Comparison of ENCODE assay signal across 37 cellular contexts in the genomic region with DNA sequence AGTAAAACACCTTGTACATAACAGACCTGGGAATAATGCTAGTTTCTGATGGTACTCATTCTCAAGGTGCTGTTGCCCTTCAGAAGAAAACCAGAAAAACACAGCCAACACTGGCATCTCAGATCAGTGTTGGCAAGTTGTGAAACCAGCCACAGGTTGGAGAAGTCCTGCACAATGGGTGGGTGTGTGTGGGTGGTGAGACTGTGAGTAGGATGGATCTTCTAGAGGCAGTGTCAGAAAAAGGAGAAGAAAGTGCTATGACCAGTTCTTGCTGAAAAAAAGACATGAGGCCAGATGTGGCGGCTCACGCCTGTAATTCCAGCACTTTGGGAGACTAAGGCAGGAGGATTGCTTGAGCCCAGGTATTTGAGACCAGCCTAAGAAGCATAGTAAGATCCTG. TPM values are rescaled to one million over a fixed set of nuclear protein-coding genes. Genes with fewer than 3 reads are reported as not detected.
"Had no signal": no experiment of that assay in that cellular context is flagged by ENCODE, and none has a peak within 500 bp of the region (broad histone marks: within the 10 kb centered on the region; RNA-seq: fewer than 3 reads in every experiment).

No MANE protein-coding gene starts in this region.

- DNase-seq: activated CD4-positive, alpha-beta T cell treated with anti-CD3 and anti-CD28 coated beads for 4 hours; activated CD4-positive, alpha-beta T cell treated with anti-CD3 and anti-CD28 coated beads, Interleukin-2, amount 50 U/mL, for 48 hours; activated CD4-positive, CD25-positive, alpha-beta regulatory T cell; activated effector memory CD4-positive, alpha-beta T cell treated with anti-CD3 and anti-CD28 coated beads, Interleukin-2, amount 50 U/mL, for 16 hours; activated naive CD4-positive, alpha-beta T cell treated with anti-CD3 and anti-CD28 coated beads for 36 hours; activated naive CD8-positive, alpha-beta T cell treated with anti-CD3 and anti-CD28 coated beads for 36 hours; activated T-cell treated with anti-CD3 and anti-CD28 coated beads, Interleukin-2, amount 50 U/mL, for 48 hours; cerebellar nuclear complex; effector memory CD8-positive, alpha-beta T cell; erythroblast; gastrocnemius medialis; glutamatergic neuron; islet precursor cell; left ventricle myocardium inferior; naive B cell; nephron progenitor cell; ovary; retina; sigmoid colon; small intestine; stimulated activated CD4-positive, alpha-beta T cell treated with anti-CD3 and anti-CD28 coated beads, Interleukin-4, amount 100 ng/mL, for 24 hours; substantia nigra had no signal

- H3K27ac ChIP-seq: ascending aorta, cardiac muscle cell, coronary artery, gastrocnemius medialis, hepatocyte, left ventricle myocardium inferior, ovary, prostate gland, vagina had no signal

- H3K27ac Mint-ChIP-seq: activated naive CD4-positive, alpha-beta T cell treated with anti-CD3 and anti-CD28 coated beads for 36 hours; activated naive CD8-positive, alpha-beta T cell treated with anti-CD3 and anti-CD28 coated beads for 36 hours; effector memory CD8-positive, alpha-beta T cell; stimulated activated effector memory CD8-positive, alpha-beta T cell treated with anti-CD3 and anti-CD28 coated beads, Interleukin-12 subunit alpha, Interleukin-12 subunit beta, amount 100 ng/mL, for 72 hours; stimulated activated naive CD8-positive, alpha-beta T cell treated with anti-CD3 and anti-CD28 coated beads, Interleukin-15, Interleukin-2, amounts not matched to agents 100 ng/mL and 50 ng/mL, for 24 hours; T-helper 2 cell treated with Interferon-gamma antibody and Interleukin-4, amounts not matched to agents 5 μg/mL and 100 μg/mL, for 36 hours; type B pancreatic cell had no signal

- ATAC-seq: effector memory CD8-positive, alpha-beta T cell; gastrocnemius medialis had no signal

- H3K4me3 ChIP-seq: ascending aorta, cardiac muscle cell, coronary artery, gastrocnemius medialis, hepatocyte, left ventricle myocardium inferior, ovary, prostate gland, sigmoid colon, vagina had no signal

- H3K27me3 ChIP-seq: ascending aorta, cardiac muscle cell, gastrocnemius medialis, hepatocyte, ovary, sigmoid colon, vagina had no signal

- H3K9me3 ChIP-seq: ascending aorta, gastrocnemius medialis, ovary, prostate gland, sigmoid colon, vagina had no signal

- H3K4me3 Mint-ChIP-seq: activated naive CD4-positive, alpha-beta T cell treated with anti-CD3 and anti-CD28 coated beads for 36 hours; activated naive CD8-positive, alpha-beta T cell treated with anti-CD3 and anti-CD28 coated beads for 36 hours; effector memory CD8-positive, alpha-beta T cell; naive B cell; nephron progenitor cell; stimulated activated effector memory CD8-positive, alpha-beta T cell treated with anti-CD3 and anti-CD28 coated beads, Interleukin-12 subunit alpha, Interleukin-12 subunit beta, amount 100 ng/mL, for 72 hours; stimulated activated naive CD8-positive, alpha-beta T cell treated with anti-CD3 and anti-CD28 coated beads, Interleukin-15, Interleukin-2, amounts not matched to agents 100 ng/mL and 50 ng/mL, for 24 hours; T-helper 2 cell treated with Interferon-gamma antibody and Interleukin-4, amounts not matched to agents 5 μg/mL and 100 μg/mL, for 36 hours; type B pancreatic cell had no signal

- H3K9me3 Mint-ChIP-seq: effector memory CD8-positive, alpha-beta T cell; stimulated activated effector memory CD8-positive, alpha-beta T cell treated with anti-CD3 and anti-CD28 coated beads, Interleukin-12 subunit alpha, Interleukin-12 subunit beta, amount 100 ng/mL, for 72 hours; T-helper 2 cell treated with Interferon-gamma antibody and Interleukin-4, amounts not matched to agents 5 μg/mL and 100 μg/mL, for 36 hours had no signal

- H3K36me3 ChIP-seq: ascending aorta, cardiac muscle cell, gastrocnemius medialis, left ventricle myocardium inferior, ovary, prostate gland, sigmoid colon, vagina had no signal

- H3K4me1 ChIP-seq: ascending aorta, gastrocnemius medialis, left ventricle myocardium inferior, prostate gland, sigmoid colon, vagina had no signal

- H3K36me3 Mint-ChIP-seq: activated naive CD8-positive, alpha-beta T cell treated with anti-CD3 and anti-CD28 coated beads for 36 hours; brain; stimulated activated effector memory CD8-positive, alpha-beta T cell treated with anti-CD3 and anti-CD28 coated beads, Interleukin-12 subunit alpha, Interleukin-12 subunit beta, amount 100 ng/mL, for 72 hours; type B pancreatic cell had no signal

- H3K4me1 Mint-ChIP-seq: activated naive CD8-positive, alpha-beta T cell treated with anti-CD3 and anti-CD28 coated beads for 36 hours; naive B cell had no signal

RNA-seq across cellular contexts. Expression of a gene that starts 35.2 kb away (rescaled TPM):
- total RNA-seq: activated naive CD4-positive, alpha-beta T cell treated with anti-CD3 and anti-CD28 coated beads for 36 hours; activated naive CD8-positive, alpha-beta T cell treated with anti-CD3 and anti-CD28 coated beads for 36 hours; ascending aorta; cardiac muscle cell; gastrocnemius medialis; hepatocyte; left ventricle myocardium inferior; lung microvascular endothelial cell; mesenteric fat pad; mucosa of gallbladder; ovary; prostate gland; sigmoid colon; vagina had no signal
- polyA plus RNA-seq: cardiac muscle cell, hepatocyte, ovary, sigmoid colon, small intestine, thymus had no signal
